Comparison of ENCODE assay signal across 8 cellular contexts in genomic region chr19:16075430-16076153, GRCh38. TPM values are rescaled to one million over a fixed set of nuclear protein-coding genes. Genes with fewer than 3 reads are reported as not detected.
A peak's percentile ranks its signal among the peaks of the same experiment; 100 is the strongest.
DNase-seq lines count a peak whose midpoint lies in the region; ATAC-seq and TF ChIP-seq lines count a peak whose summit lies in the region.

No MANE protein-coding gene starts in this region.

- peak overlapping the region; percentile 83 for H3K4me3 Mint-ChIP-seq in activated CD4-positive, alpha-beta T cell treated with anti-CD3 and anti-CD28 coated beads, Interleukin-2, amount 10 ng/mL, durations not matched to agents 7 days and 5 days
- peak overlapping the region; percentile 89 for H3K4me3 Mint-ChIP-seq in activated naive CD8-positive, alpha-beta T cell treated with anti-CD3 and anti-CD28 coated beads, Interleukin-2, amount 10 ng/mL, durations not matched to agents 7 days and 5 days

- peak overlapping the region; percentile 99 to 100 for H3K27ac ChIP-seq in thoracic aorta

- H3K4me3 ChIP-seq in kidney epithelial cell (ENCODE audit: low read depth, low read length) (peak overlapping the region; percentile 99), thoracic aorta (peak overlapping the region; percentile 94)

- ATAC-seq in activated naive CD8-positive, alpha-beta T cell treated with anti-CD3 and anti-CD28 coated beads, Interleukin-2, amount 10 ng/mL, durations not matched to agents 7 days and 5 days (ENCODE audit: low read depth), result no peak
- no peak for ATAC-seq in thoracic aorta (ENCODE audit: insufficient number of reproducible peaks, low FRiP score, low read depth)
- no peak for ATAC-seq in HG03520 (IDR thresholded peaks at IDR 0.05; ENCODE audit: unreplicated experiment)

- H3K27me3 Mint-ChIP-seq in activated CD4-positive, alpha-beta T cell treated with anti-CD3 and anti-CD28 coated beads, Interleukin-2, amount 10 ng/mL, durations not matched to agents 7 days and 5 days, result no peaks in the 10 kb centered on the region
- H3K27me3 Mint-ChIP-seq in activated naive CD8-positive, alpha-beta T cell treated with anti-CD3 and anti-CD28 coated beads, Interleukin-2, amount 10 ng/mL, durations not matched to agents 7 days and 5 days, result no peaks in the 10 kb centered on the region

- H3K36me3 Mint-ChIP-seq in activated CD4-positive, alpha-beta T cell treated with anti-CD3 and anti-CD28 coated beads, Interleukin-2, amount 10 ng/mL, durations not matched to agents 7 days and 5 days (ENCODE audit: low read depth), result peaks cover 28% of the 10 kb centered on the region
- peaks cover 21% of the 10 kb centered on the region for H3K36me3 Mint-ChIP-seq in activated naive CD8-positive, alpha-beta T cell treated with anti-CD3 and anti-CD28 coated beads, Interleukin-2, amount 10 ng/mL, durations not matched to agents 7 days and 5 days

- TF ChIP-seq CTCF in kidney epithelial cell (IDR thresholded peaks at IDR 0.05; ENCODE audit: insufficient read depth, low read length, poor library complexity, severe bottlenecking) (no peak), thoracic aorta (IDR thresholded peaks at IDR 0.05) (no peak)

- H3K4me1 ChIP-seq in thoracic aorta (ENCODE audit: control insufficient read depth in 1 of 2, low read depth in 2 of 2), result peaks cover 34 to 66% of the 10 kb centered on the region in 2 donors

- H3K27me3 ChIP-seq in kidney epithelial cell (ENCODE audit: control insufficient read depth, insufficient read depth, low read length) (no peaks in the 10 kb centered on the region), thoracic aorta (replicated peaks; ENCODE audit: insufficient read depth) (no peaks in the 10 kb centered on the region)

- H3K36me3 ChIP-seq in kidney epithelial cell (ENCODE audit: control insufficient read depth, insufficient read depth, low read length), result no peaks in the 10 kb centered on the region
- peaks cover 8% of the 10 kb centered on the region for H3K36me3 ChIP-seq in thoracic aorta

- CTCF ChIA-PET in activated CD4-positive, alpha-beta T cell treated with anti-CD3 and anti-CD28 coated beads, Interleukin-2, amount 10 ng/mL, durations not matched to agents 7 days and 5 days (lab: Charles Lee), result interaction anchor here (0.9 to 8.1 kb wide), 12 partner anchors 11 to 71 kb away, joined by 3 to 65 read pairs (median 3); partner anchors contain the start of gene HSH2D

- POLR2A ChIA-PET in activated CD4-positive, alpha-beta T cell treated with anti-CD3 and anti-CD28 coated beads, Interleukin-2, amount 10 ng/mL, durations not matched to agents 7 days and 5 days (lab: Charles Lee), result interaction anchor here (0.6 to 0.7 kb wide), 3 partner anchors 9 to 229 kb away, joined by 3 to 5 read pairs (median 4); partner anchors contain the start of gene HSH2D
- POLR2A ChIA-PET in activated naive CD8-positive, alpha-beta T cell treated with anti-CD3 and anti-CD28 coated beads, Interleukin-2, amount 10 ng/mL, durations not matched to agents 7 days and 5 days (lab: Charles Lee), result interaction anchor here (0.5 to 8.7 kb wide), 17 partner anchors 9 to 265 kb away, joined by 3 to 100 read pairs (median 5); partner anchors contain the start of genes FAM32A, HSH2D and RAB8A

- H3K9me3 ChIP-seq in thoracic aorta, result no peaks in the 10 kb centered on the region

- no peak for DNase-seq in activated CD4-positive, alpha-beta T cell treated with anti-CD3 and anti-CD28 coated beads, Interleukin-2, amount 10 ng/mL, durations not matched to agents 7 days and 5 days
- no peak for DNase-seq in activated CD4-positive, alpha-beta T cell treated with anti-CD3 and anti-CD28 coated beads for 4 hours
- no peak for DNase-seq in activated naive CD8-positive, alpha-beta T cell treated with anti-CD3 and anti-CD28 coated beads, Interleukin-2, amount 10 ng/mL, durations not matched to agents 7 days and 5 days
- no peak for DNase-seq in kidney epithelial cell (ENCODE audit: low read depth)
- DNase-seq in thoracic aorta (ENCODE audit: low spot score), result no peak
- no peak for DNase-seq in SW480 (ENCODE audit: low spot score)
- DNase-seq in foreskin melanocyte, result no peak

- peaks cover 67% of the 10 kb centered on the region for H3K4me1 Mint-ChIP-seq in activated CD4-positive, alpha-beta T cell treated with anti-CD3 and anti-CD28 coated beads, Interleukin-2, amount 10 ng/mL, durations not matched to agents 7 days and 5 days
- H3K4me1 Mint-ChIP-seq in activated naive CD8-positive, alpha-beta T cell treated with anti-CD3 and anti-CD28 coated beads, Interleukin-2, amount 10 ng/mL, durations not matched to agents 7 days and 5 days, result peaks cover 58% of the 10 kb centered on the region

- H3K27ac Mint-ChIP-seq in activated CD4-positive, alpha-beta T cell treated with anti-CD3 and anti-CD28 coated beads, Interleukin-2, amount 10 ng/mL, durations not matched to agents 7 days and 5 days, result peak overlapping the region; percentile 91
- peak overlapping the region; percentile 87 for H3K27ac Mint-ChIP-seq in activated naive CD8-positive, alpha-beta T cell treated with anti-CD3 and anti-CD28 coated beads, Interleukin-2, amount 10 ng/mL, durations not matched to agents 7 days and 5 days

- H3K9me3 Mint-ChIP-seq in activated CD4-positive, alpha-beta T cell treated with anti-CD3 and anti-CD28 coated beads, Interleukin-2, amount 10 ng/mL, durations not matched to agents 7 days and 5 days, result no peaks in the 10 kb centered on the region
- H3K9me3 Mint-ChIP-seq in activated naive CD8-positive, alpha-beta T cell treated with anti-CD3 and anti-CD28 coated beads, Interleukin-2, amount 10 ng/mL, durations not matched to agents 7 days and 5 days, result no peaks in the 10 kb centered on the region

RNA-seq across cellular contexts. Expression of gene TPM4, which starts 0.7 kb away (rescaled TPM):
- 100 to 1,000 TPM; 422 to 485 TPM for total RNA-seq in activated CD4-positive, alpha-beta T cell treated with anti-CD3 and anti-CD28 coated beads, Interleukin-2, amount 10 ng/mL, durations not matched to agents 7 days and 5 days
- total RNA-seq in activated naive CD8-positive, alpha-beta T cell treated with anti-CD3 and anti-CD28 coated beads, Interleukin-2, amount 10 ng/mL, durations not matched to agents 7 days and 5 days, result 100 to 1,000 TPM; 278 to 282 TPM
- 730 and 873 TPM in 2 replicates for total RNA-seq in kidney epithelial cell
- total RNA-seq in thoracic aorta, result 1,000 to 10,000 TPM in 1 of 2 donors, 100 to 1,000 TPM in 1; 964 to 1,096 TPM

RNA-seq across cellular contexts. Expression of gene RAB8A, which starts 36.1 kb away (rescaled TPM):
- 100 to 1,000 TPM; 167 to 175 TPM for total RNA-seq in activated CD4-positive, alpha-beta T cell treated with anti-CD3 and anti-CD28 coated beads, Interleukin-2, amount 10 ng/mL, durations not matched to agents 7 days and 5 days
- total RNA-seq in activated naive CD8-positive, alpha-beta T cell treated with anti-CD3 and anti-CD28 coated beads, Interleukin-2, amount 10 ng/mL, durations not matched to agents 7 days and 5 days, result 100 to 1,000 TPM; 133 to 153 TPM
- 43.3 and 52.9 TPM in 2 replicates for total RNA-seq in kidney epithelial cell
- total RNA-seq in thoracic aorta, result 10 to 100 TPM; 40.5 to 41.5 TPM
